Comparison of ENCODE assay signal across 9 cellular contexts in genomic region chr1:148459694-148460093, GRCh38. TPM values are rescaled to one million over a fixed set of nuclear protein-coding genes. Genes with fewer than 3 reads are reported as not detected.
DNase-seq lines count a peak whose midpoint lies in the region; ATAC-seq and TF ChIP-seq lines count a peak whose summit lies in the region.
"Not testable (repeated sequence)": the region's sequence is repeated elsewhere in the genome, so short reads cannot be mapped to it uniquely, and the experiment has no call there.
"Had no signal": no experiment of that assay in that cellular context is flagged by ENCODE, and none has a peak within 500 bp of the region (broad histone marks: within the 10 kb centered on the region; RNA-seq: fewer than 3 reads in every experiment).

No MANE protein-coding gene starts in this region.

- H3K27me3 Mint-ChIP-seq in activated CD8-positive, alpha-beta T cell treated with anti-CD3 and anti-CD28 coated beads for 36 hours; mesothelial cell of epicardium (ENCODE audit: low read depth): not testable (repeated sequence)

- H3K9me3 ChIP-seq in A673 (ENCODE audit: low read depth, low read length, poor library complexity, severe bottlenecking); PC-3 (ENCODE audit: low read length); breast epithelium; skeletal muscle satellite cell (replicated peaks; ENCODE audit: low read length): not testable (repeated sequence)

- TF ChIP-seq CTCF in A673 (conservative IDR thresholded peaks at IDR 0.05; ENCODE audit: low read depth, low read length); PC-3 (conservative IDR thresholded peaks at IDR 0.05; ENCODE audit: low read depth, low read length); activated CD8-positive, alpha-beta T cell treated with anti-CD3 and anti-CD28 coated beads for 36 hours (IDR thresholded peaks at IDR 0.05); breast epithelium (IDR thresholded peaks at IDR 0.05); foreskin fibroblast (IDR thresholded peaks at IDR 0.05; ENCODE audit: low read depth, low read length); mesothelial cell of epicardium (IDR thresholded peaks at IDR 0.05; ENCODE audit: unreplicated experiment): not testable (repeated sequence)

- not testable (repeated sequence) for H3K4me1 ChIP-seq in A673 (ENCODE audit: insufficient read depth, low read length, poor library complexity, severe bottlenecking); PC-3 (ENCODE audit: insufficient read depth, low read length); breast epithelium; skeletal muscle satellite cell (ENCODE audit: control insufficient read depth, insufficient read depth, low read length)

- peak overlapping the region; percentile 52 for H3K4me3 ChIP-seq in A673 (ENCODE audit: low read depth, low read length, poor library complexity, severe bottlenecking)
- peak overlapping the region; percentile 53; the same call in 1 of the 2 replicates for H3K4me3 ChIP-seq in H7 (ENCODE audit: insufficient read depth, low read depth, low read length)
- peak overlapping the region; percentile 74; the same call in 1 of the 2 replicates for H3K4me3 ChIP-seq in PC-3 (ENCODE audit: low read length)
- peak overlapping the region; percentile 54 to 88 (median 65) for H3K4me3 ChIP-seq in breast epithelium
- H3K4me3 ChIP-seq in foreskin fibroblast (ENCODE audit: low read depth in 1 of 2, low read length in 2 of 2): peak overlapping the region; percentile 47 to 67
- H3K4me3 ChIP-seq in skeletal muscle satellite cell (ENCODE audit: low read length): peak overlapping the region; percentile 74

- BruUV-seq in A673 (replicated peaks; lab: Mats Ljungman, UMichigan); PC-3 (replicated peaks; lab: Mats Ljungman, UMichigan): not testable (repeated sequence)

- not testable (repeated sequence) for H3K27ac ChIP-seq in A673 (ENCODE audit: low read depth, low read length, poor library complexity, severe bottlenecking); PC-3 (ENCODE audit: low read length)
- H3K27ac ChIP-seq in breast epithelium: peak overlapping the region; percentile 88

- not testable (repeated sequence) for ATAC-seq in PC-3; activated CD8-positive, alpha-beta T cell treated with anti-CD3 and anti-CD28 coated beads for 36 hours

- H3K9ac ChIP-seq in PC-3 (ENCODE audit: low read length); skeletal muscle satellite cell (ENCODE audit: low read depth, low read length): not testable (repeated sequence)

- not testable (repeated sequence) for H3K9me2 ChIP-seq in PC-3 (replicated peaks; ENCODE audit: low read length)

- H3K4me3 Mint-ChIP-seq in activated CD8-positive, alpha-beta T cell treated with anti-CD3 and anti-CD28 coated beads for 36 hours: peak overlapping the region; percentile 74
- peak overlapping the region; percentile 71 for H3K4me3 Mint-ChIP-seq in mesothelial cell of epicardium

- not testable (repeated sequence) for H3K36me3 Mint-ChIP-seq in activated CD8-positive, alpha-beta T cell treated with anti-CD3 and anti-CD28 coated beads for 36 hours (ENCODE audit: low read depth); mesothelial cell of epicardium

- not testable (repeated sequence) for H3K27me3 ChIP-seq in A673 (replicated peaks; ENCODE audit: insufficient read depth, low read depth, low read length, poor library complexity); H7 (ENCODE audit: control insufficient read depth, insufficient read depth, low read length); PC-3 (ENCODE audit: low read length); breast epithelium; skeletal muscle satellite cell (ENCODE audit: control insufficient read depth, insufficient read depth, low read length)

- not testable (repeated sequence) for H2AFZ ChIP-seq in PC-3 (ENCODE audit: low read length)

- not testable (repeated sequence) for H4K20me1 ChIP-seq in PC-3 (ENCODE audit: low read length)

- H3K27ac Mint-ChIP-seq in activated CD8-positive, alpha-beta T cell treated with anti-CD3 and anti-CD28 coated beads for 36 hours: peak overlapping the region; percentile 86
- H3K27ac Mint-ChIP-seq in mesothelial cell of epicardium: not testable (repeated sequence)

- H3K4me2 ChIP-seq in PC-3 (ENCODE audit: low read length) (peak overlapping the region; percentile 77; the same call in 1 of the 2 replicates), skeletal muscle satellite cell (ENCODE audit: low read length) (peak overlapping the region; percentile 69)

- H3K36me3 ChIP-seq in A673 (ENCODE audit: insufficient read depth, low read length, poor library complexity, severe bottlenecking); H7 (replicated peaks; ENCODE audit: control insufficient read depth, insufficient read depth, low read length); PC-3 (ENCODE audit: low read depth, low read length); breast epithelium; skeletal muscle satellite cell (ENCODE audit: insufficient read depth, low read length): not testable (repeated sequence)

- H3K9me3 Mint-ChIP-seq in activated CD8-positive, alpha-beta T cell treated with anti-CD3 and anti-CD28 coated beads for 36 hours; mesothelial cell of epicardium: not testable (repeated sequence)

- POLR2A ChIA-PET in A673 (lab: Charles Lee; ENCODE audit: low non-redundant PET); PC-3 (lab: Charles Lee; ENCODE audit: unreplicated experiment); activated CD8-positive, alpha-beta T cell treated with anti-CD3 and anti-CD28 coated beads for 36 hours (lab: Charles Lee): not testable (repeated sequence)

- H3K79me2 ChIP-seq in PC-3 (ENCODE audit: low read length): not testable (repeated sequence)

- intact Hi-C loops in A673 (cut with micrococcal nuclease; ENCODE audit: unreplicated experiment); PC-3 (cut with micrococcal nuclease); activated CD8-positive, alpha-beta T cell treated with anti-CD3 and anti-CD28 coated beads for 36 hours (cut with micrococcal nuclease); breast epithelium (cut with DNase I; ENCODE audit: low total_unique reads): not testable (repeated sequence)

- DNase-seq in A673 (ENCODE audit: low spot score); H7; PC-3; activated CD8-positive, alpha-beta T cell treated with anti-CD3 and anti-CD28 coated beads for 36 hours; breast epithelium (ENCODE audit: low spot score in 2 of 2); foreskin fibroblast; mesothelial cell of epicardium (ENCODE audit: low spot score in 2 of 2, unreplicated experiment in 2 of 2): not testable (repeated sequence)

- not testable (repeated sequence) for H3K4me1 Mint-ChIP-seq in activated CD8-positive, alpha-beta T cell treated with anti-CD3 and anti-CD28 coated beads for 36 hours (ENCODE audit: low read depth); mesothelial cell of epicardium

- not testable (repeated sequence) for TF ChIP-seq POLR2A in breast epithelium (IDR thresholded peaks at IDR 0.05)

- not testable (repeated sequence) for H3F3A ChIP-seq in PC-3 (ENCODE audit: low read length, unreplicated experiment)

- CTCF ChIA-PET in A673 (lab: Charles Lee); PC-3 (lab: Charles Lee); activated CD8-positive, alpha-beta T cell treated with anti-CD3 and anti-CD28 coated beads for 36 hours (lab: Charles Lee): not testable (repeated sequence)

RNA-seq across cellular contexts. Expression of gene PPIAL4G, which starts 23.4 kb away (rescaled TPM):
- total RNA-seq in A673 (2021): not detected in 2 replicates
- total RNA-seq in H7 (2014; rRNA removed; shearing (Covaris generic)): 0.03 TPM in 1 of 2 replicates, not detected in the other
- not detected in 2 replicates for total RNA-seq in PC-3 (2014; rRNA removed)
- under 1 TPM in 1 of 2 experiments, not detected in 1; 0.07 TPM for total RNA-seq in activated CD8-positive, alpha-beta T cell treated with anti-CD3 and anti-CD28 coated beads for 36 hours
- under 1 TPM in 2 of 3 donors, not detected in 1; under 0.01 to 0.15 TPM for total RNA-seq in breast epithelium
- total RNA-seq in mesothelial cell of epicardium: 0.13 TPM in 1 of 3 replicates, not detected in the others
- not detected in 2 replicates for total RNA-seq in skeletal muscle satellite cell (2012; rRNA removed)
- total RNA-seq: esophagus mucosa had no signal
